22 cellular contexts compared by ENCODE assay signal in genomic region chr2:60411295-60411694, GRCh38.
A peak's percentile ranks its signal among the peaks of the same experiment; 100 is the strongest.
DNase-seq lines count a peak whose midpoint lies in the region; ATAC-seq, FAIRE-seq and TF ChIP-seq lines count a peak whose summit lies in the region.
"Had no signal": no experiment of that assay in that cellular context is flagged by ENCODE, and none has a peak within 500 bp of the region (broad histone marks: within the 10 kb centered on the region; RNA-seq: fewer than 3 reads in every experiment).

No MANE protein-coding gene starts in this region.

- H3K79me2 ChIP-seq in H1 (ENCODE audit: control insufficient read depth in 1 of 2, insufficient read depth in 2 of 2, low read length in 2 of 2): no peaks in the 10 kb centered on the region
- no peaks in the 10 kb centered on the region for H3K79me2 ChIP-seq in smooth muscle cell (ENCODE audit: low read depth)

- H3K36me3 ChIP-seq in H1 (ENCODE audit: control insufficient read depth in 2 of 4, insufficient read depth in 4 of 4, low read length in 3 of 4): no peaks in the 10 kb centered on the region
- H3K36me3 ChIP-seq in smooth muscle cell (ENCODE audit: low read depth): no peaks in the 10 kb centered on the region
- H3K36me3 ChIP-seq: uterus had no signal

- H3K4me3 ChIP-seq in H1 (ENCODE audit: extremely low read depth in 1 of 4, insufficient read depth in 2 of 4, low read depth in 3 of 4, low read length in 4 of 4): no peak overlapping the region
- H3K4me3 ChIP-seq in smooth muscle cell: no peak overlapping the region
- H3K4me3 ChIP-seq: psoas muscle, SK-N-MC, uterus had no signal

- TF ChIP-seq CTCF in H1 (IDR thresholded peaks at IDR 0.05; ENCODE audit: control extremely low read depth in 1 of 3, insufficient read depth in 1 of 3, low read depth in 1 of 3, low read length in 3 of 3) (no peak), smooth muscle cell (IDR thresholded peaks at IDR 0.05; ENCODE audit: borderline replicate concordance, insufficient read depth, poor library complexity, severe bottlenecking) (no peak), foreskin keratinocyte (conservative IDR thresholded peaks at IDR 0.05) (no peak)

- H3K9ac ChIP-seq in H1 (replicated peaks in 1 of 4; ENCODE audit: extremely low read depth in 1 of 4, low read depth in 3 of 4, low read length in 3 of 4): no peak overlapping the region
- H3K9ac ChIP-seq in smooth muscle cell (ENCODE audit: low read depth): no peak overlapping the region

- no peak overlapping the region for H2AFZ ChIP-seq in H1 (ENCODE audit: low read length)
- no peak overlapping the region for H2AFZ ChIP-seq in smooth muscle cell (ENCODE audit: low read depth)

- peak overlapping the region; percentile 7; the same call in 1 of the 2 replicates for H2BK15ac ChIP-seq in H1 (ENCODE audit: low read length)

- TF ChIP-seq RAD21 in H1 (IDR thresholded peaks at IDR 0.05 in 1 of 2, conservative IDR thresholded peaks at IDR 0.05 in 1 of 2; ENCODE audit: low read depth in 2 of 2, low read length in 2 of 2): no peak

- peak overlapping the region; percentile 7 for H2AK5ac ChIP-seq in H1 (ENCODE audit: low read depth, low read length)

- no peaks in the 10 kb centered on the region for H3F3A ChIP-seq in smooth muscle cell (ENCODE audit: low read depth)

- H3K23me2 ChIP-seq in H1 (ENCODE audit: low read depth, low read length): peaks cover 3% of the 10 kb centered on the region; the same call in 1 of the 2 replicates

- WGBS in H1 (ENCODE audit: extremely low coverage in 1 of 2, insufficient coverage in 1 of 2, insufficient read length in 1 of 2, insufficient replicate concordance in 2 of 2, low coverage in 1 of 2, low lambda C conversion rate in 2 of 2, missing lambda C conversion rate in 1 of 2), 2 experiments: 78% methylated on average over 3 of the region's 3 CpGs; no CpG with 5 or more reads in 1 of the 2 experiments
- WGBS in smooth muscle cell (ENCODE audit: low lambda C conversion rate): 27% methylated on average over 3 of the region's 3 CpGs

- no peaks in the 10 kb centered on the region for H3K79me1 ChIP-seq in H1 (ENCODE audit: low read depth, low read length)

- no peak for TF ChIP-seq POLR2A in H1 (IDR thresholded peaks at IDR 0.05; ENCODE audit: control extremely low read depth in 1 of 2, low read depth in 2 of 2, low read length in 2 of 2)

- peak overlapping the region; percentile 83 for H3K4ac ChIP-seq in H1 (replicated peaks; ENCODE audit: insufficient read length, low read depth, low read length)

- H2BK20ac ChIP-seq in H1 (ENCODE audit: low read length): no peak overlapping the region

- H4K5ac ChIP-seq in H1 (ENCODE audit: insufficient read length, low read depth, low read length): no peak overlapping the region

- no peak for TF ChIP-seq EP300 in H1 (IDR thresholded peaks at IDR 0.05; ENCODE audit: borderline replicate concordance in 1 of 2, low read depth in 2 of 2, low read length in 2 of 2)

- H2BK5ac ChIP-seq in H1 (ENCODE audit: low read depth, low read length): no peak overlapping the region

- DNase-seq in GF-D8 (lab: John Stamatoyannopoulos, UW) (peak; percentile 24), MV-4-11 (lab: John Stamatoyannopoulos, UW) (peak; percentile 43), H1 (ENCODE audit: low read depth in 1 of 2, low spot score in 2 of 2) (no peak), smooth muscle cell (lab: John Stamatoyannopoulos, UW; ENCODE audit: unreplicated experiment) (no peak), EL (no peak), foreskin keratinocyte (no peak), Right ventricle myocardium inferior (ENCODE audit: missing footprints) (no peak)
- DNase-seq: activated CD4-positive, alpha-beta T cell treated with anti-CD3 and anti-CD28 coated beads, Interleukin-2, amount 50 U/mL, for 1 hour; activated CD8-positive, alpha-beta memory T cell treated with anti-CD3 and anti-CD28 coated beads, Interleukin-2, amount 50 U/mL, for 48 hours; CD8-positive, alpha-beta T cell; DMS153; effector CD8-positive, alpha-beta T cell; NCI-H1048; NCI-H187 treated with DMSO at 0.1 percent for 48 hours; NCI-H2227 treated with DMSO at 0.1 percent for 48 hours; psoas muscle; stimulated activated CD4-positive, alpha-beta T cell treated with anti-CD3 and anti-CD28 coated beads, Interleukin-1b, Interleukin-23, amount 100 ng/mL, for 48 hours; uterus had no signal

- H2BK12ac ChIP-seq in H1 (ENCODE audit: low read depth, low read length): peak overlapping the region; percentile 77; the same call in 1 of the 2 replicates

- H3K27me3 ChIP-seq in H1 (replicated peaks in 1 of 4; ENCODE audit: control insufficient read depth in 3 of 4, extremely low read depth in 1 of 4, insufficient read depth in 3 of 4, low read length in 3 of 4): no peaks in the 10 kb centered on the region
- H3K27me3 ChIP-seq in smooth muscle cell (ENCODE audit: low read depth): no peaks in the 10 kb centered on the region
- peaks cover 12% of the 10 kb centered on the region for H3K27me3 ChIP-seq in foreskin keratinocyte
- H3K27me3 ChIP-seq: uterus had no signal

- H3K9me3 ChIP-seq in H1 (ENCODE audit: insufficient read depth in 2 of 2, low read depth in 1 of 2, low read length in 1 of 2) (0 out of 4 replicates have a peak, but pooled peaks cover 0 to 7% of the 10 kb centered on the region in 2 experiments), smooth muscle cell (replicated peaks; ENCODE audit: low read depth) (no peaks in the 10 kb centered on the region)
- H3K9me3 ChIP-seq: psoas muscle, uterus had no signal

- no peak for ATAC-seq in foreskin keratinocyte
- no peak for ATAC-seq in Right ventricle myocardium inferior
- ATAC-seq: CD8-positive, alpha-beta T cell; psoas muscle had no signal

- POLR2A ChIA-PET in H1 (lab: Charles Lee; ENCODE audit: partially characterized antibody): no interaction called here

- no peaks in the 10 kb centered on the region for H4K20me1 ChIP-seq in H1 (replicated peaks in 1 of 2; ENCODE audit: control insufficient read depth in 1 of 2, insufficient read depth in 2 of 2, low read length in 2 of 2)
- H4K20me1 ChIP-seq in smooth muscle cell (ENCODE audit: low read depth): no peaks in the 10 kb centered on the region

- H3K27ac ChIP-seq in H1 (ENCODE audit: low read depth, low read length) (no peak overlapping the region), smooth muscle cell (ENCODE audit: low read depth) (no peak overlapping the region), foreskin keratinocyte (no peak overlapping the region)
- H3K27ac ChIP-seq: psoas muscle, SK-N-MC, uterus, VCaP had no signal

- H2BK120ac ChIP-seq in H1 (replicated peaks; ENCODE audit: low read depth, low read length): peak overlapping the region; percentile 36

- no peak overlapping the region for H3K18ac ChIP-seq in H1 (ENCODE audit: extremely low read depth, low read length)

- H3K4me2 ChIP-seq in H1 (ENCODE audit: insufficient read depth in 1 of 2, low read depth in 2 of 2, low read length in 2 of 2) (peak overlapping the region in 1 of 2 experiments; percentile 52; a peak in 1 of 4 replicates), smooth muscle cell (peak overlapping the region; percentile 69)

- CTCF ChIA-PET in H1 (lab: Charles Lee; ENCODE audit: partially characterized antibody): interaction anchor here (1.2 to 1.6 kb wide), 2 partner anchors 29 to 35 kb away, joined by 3 to 7 read pairs; no protein-coding TSS in a partner anchor

- intact Hi-C loops in Right ventricle myocardium inferior (cut with DNase I): no loop called here

- H3K4me1 ChIP-seq in H1 (replicated peaks in 1 of 4; ENCODE audit: control insufficient read depth in 3 of 4, insufficient read depth in 4 of 4, low read length in 3 of 4): peaks cover 4 to 22% (median 9%) of the 10 kb centered on the region in 4 experiments
- peaks cover 19% of the 10 kb centered on the region for H3K4me1 ChIP-seq in smooth muscle cell (ENCODE audit: low read depth)
- peaks cover 4% of the 10 kb centered on the region for H3K4me1 ChIP-seq in foreskin keratinocyte
- H3K4me1 ChIP-seq: uterus had no signal

- no peak overlapping the region for H3K14ac ChIP-seq in H1 (ENCODE audit: insufficient read length)

- H3K56ac ChIP-seq in H1 (replicated peaks; ENCODE audit: insufficient read length, low read depth, low read length): no peak overlapping the region

- no peak overlapping the region for H3K23ac ChIP-seq in H1 (ENCODE audit: insufficient read length)

- no peak overlapping the region for H4K91ac ChIP-seq in H1 (replicated peaks; ENCODE audit: insufficient read length, low read length)

- no peak overlapping the region for H4K8ac ChIP-seq in H1 (ENCODE audit: extremely low read depth, insufficient read depth, low read length)

- FAIRE-seq in H1 (lab: Jason Lieb, UNC): no peak
- FAIRE-seq: keratinocyte, RCC 7860 had no signal

TF ChIP-seq in H1, 55 proteins besides CTCF, POLR2A, EP300 and RAD21:
- TF ChIP-seq GABPA (IDR thresholded peaks at IDR 0.05; ENCODE audit: borderline replicate concordance, insufficient read depth, low read length) (no peak), SIN3A (conservative IDR thresholded peaks at IDR 0.05 in 1 of 2, IDR thresholded peaks at IDR 0.05 in 1 of 2; ENCODE audit: low read depth in 1 of 2, low read length in 2 of 2) (no peak), KDM1A (IDR thresholded peaks at IDR 0.05; ENCODE audit: borderline replicate concordance, low read length) (no peak)
- TF ChIP-seq, protein P1, sequence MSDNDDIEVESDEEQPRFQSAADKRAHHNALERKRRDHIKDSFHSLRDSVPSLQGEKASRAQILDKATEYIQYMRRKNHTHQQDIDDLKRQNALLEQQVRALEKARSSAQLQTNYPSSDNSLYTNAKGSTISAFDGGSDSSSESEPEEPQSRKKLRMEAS (IDR thresholded peaks at IDR 0.05): no peak

Comparison
In these comparisons a context has a peak if more than half of its experiments do, and no peak if none do; other contexts are left out.
1. DNase-seq: peak in GF-D8 (single experiment) and MV-4-11 (single experiment); none in H1 (0 of 2), smooth muscle cell (single experiment), EL (single experiment), foreskin keratinocyte (0 of 2) and Right ventricle myocardium inferior (single experiment).